8 cellular contexts compared by ENCODE assay signal in genomic region chr13:40993987-40994386, GRCh38. TPM values are rescaled to one million over a fixed set of nuclear protein-coding genes. Genes with fewer than 3 reads are reported as not detected.
A peak's percentile ranks its signal among the peaks of the same experiment; 100 is the strongest.
DNase-seq lines count a peak whose midpoint lies in the region; ATAC-seq and TF ChIP-seq lines count a peak whose summit lies in the region.

No MANE protein-coding gene starts in this region.

- CTCF ChIA-PET in activated CD8-positive, alpha-beta memory T cell treated with anti-CD3 and anti-CD28 coated beads, Interleukin-2, amount 10 ng/mL, durations not matched to agents 7 days and 5 days (lab: Charles Lee), result interaction anchor here (0.6 to 2.3 kb wide), 4 partner anchors 9 to 340 kb away, joined by 3 to 13 read pairs (median 11); no protein-coding TSS in a partner anchor
- CTCF ChIA-PET in PC-3 (lab: Charles Lee), result no interaction called here

- peaks cover 33% of the 10 kb centered on the region for H3K4me1 ChIP-seq in PC-3 (ENCODE audit: insufficient read depth, low read length)
- H3K4me1 ChIP-seq in thyroid gland, result peaks cover 49 to 60% of the 10 kb centered on the region in 2 donors

- no peak for ATAC-seq in activated CD8-positive, alpha-beta memory T cell treated with anti-CD3 and anti-CD28 coated beads, Interleukin-2, amount 10 ng/mL, durations not matched to agents 7 days and 5 days
- peak; percentile 95 for ATAC-seq in PC-3
- no peak for ATAC-seq in GM19023 (IDR thresholded peaks at IDR 0.05; ENCODE audit: unreplicated experiment)

- TF ChIP-seq POLR2A in thyroid gland (IDR thresholded peaks at IDR 0.05), result peak in 1 of 2 donors; percentile 67

- intact Hi-C loops in PC-3 (cut with micrococcal nuclease) (loop anchor here (1.0 to 2.0 kb wide), 3 partner anchors 14 to 217 kb away; no protein-coding TSS in a partner anchor), thyroid gland (cut with DNase I) (loop anchor here (10.0 kb wide), 1 partner anchor 61 kb away; no protein-coding TSS in a partner anchor)

- H3K9me3 Mint-ChIP-seq in activated CD8-positive, alpha-beta memory T cell treated with anti-CD3 and anti-CD28 coated beads, Interleukin-2, amount 10 ng/mL, durations not matched to agents 7 days and 5 days (ENCODE audit: low read depth), result no peaks in the 10 kb centered on the region
- H3K9me3 Mint-ChIP-seq in immature natural killer cell, result no peaks in the 10 kb centered on the region

- POLR2A ChIA-PET in PC-3 (lab: Charles Lee; ENCODE audit: unreplicated experiment), result no interaction called here

- DNase-seq in activated CD8-positive, alpha-beta memory T cell treated with anti-CD3 and anti-CD28 coated beads, Interleukin-2, amount 10 ng/mL, durations not matched to agents 7 days and 5 days, result no peak
- DNase-seq in activated CD8-positive, alpha-beta memory T cell treated with anti-CD3 and anti-CD28 coated beads, Interleukin-2, amount 50 U/mL, for 4 hours, result no peak
- DNase-seq in PC-3 (peak; percentile 91), immature natural killer cell (no peak), thyroid gland (peak; percentile 42 to 45), UCSD-AML1 (lab: John Stamatoyannopoulos, UW; ENCODE audit: unreplicated experiment) (no peak), NK-92 (lab: John Stamatoyannopoulos, UW; ENCODE audit: unreplicated experiment) (no peak)

- no peaks in the 10 kb centered on the region for H3K27me3 ChIP-seq in PC-3 (ENCODE audit: low read length)
- H3K27me3 ChIP-seq in thyroid gland, result no peaks in the 10 kb centered on the region

- H3K27me3 Mint-ChIP-seq in activated CD8-positive, alpha-beta memory T cell treated with anti-CD3 and anti-CD28 coated beads, Interleukin-2, amount 10 ng/mL, durations not matched to agents 7 days and 5 days, result no peaks in the 10 kb centered on the region
- H3K27me3 Mint-ChIP-seq in immature natural killer cell (ENCODE audit: low read depth in 3 of 3), result peaks cover 0 to 2% (median 1%) of the 10 kb centered on the region in 3 donors

- no peaks in the 10 kb centered on the region for H3K9me2 ChIP-seq in PC-3 (replicated peaks; ENCODE audit: low read length)

- peak overlapping the region; percentile 84 for H3K27ac Mint-ChIP-seq in activated CD8-positive, alpha-beta memory T cell treated with anti-CD3 and anti-CD28 coated beads, Interleukin-2, amount 10 ng/mL, durations not matched to agents 7 days and 5 days
- peak overlapping the region; percentile 45 to 84 (median 72) for H3K27ac Mint-ChIP-seq in immature natural killer cell

- H3K9ac ChIP-seq in PC-3 (ENCODE audit: low read length), result 0 out of 2 replicates have a peak overlapping the region, but pooled peaks have one; percentile 12

- H3F3A ChIP-seq in PC-3 (ENCODE audit: low read length, unreplicated experiment), result no peaks in the 10 kb centered on the region

- H3K4me3 ChIP-seq in PC-3 (ENCODE audit: low read length) (peak overlapping the region; percentile 32; the same call in 1 of the 2 replicates), thyroid gland (replicated peaks in 1 of 3) (no peak overlapping the region)

- H3K9me3 ChIP-seq in PC-3 (ENCODE audit: low read length), result no peaks in the 10 kb centered on the region
- H3K9me3 ChIP-seq in thyroid gland, result no peaks in the 10 kb centered on the region

- H3K27ac ChIP-seq in PC-3 (ENCODE audit: low read length) (peak overlapping the region; percentile 69), thyroid gland (peak overlapping the region; percentile 92 to 97 (median 93))

- H2AFZ ChIP-seq in PC-3 (ENCODE audit: low read length), result no peak overlapping the region

- H3K79me2 ChIP-seq in PC-3 (ENCODE audit: low read length), result peaks cover 77% of the 10 kb centered on the region

- H3K4me1 Mint-ChIP-seq in activated CD8-positive, alpha-beta memory T cell treated with anti-CD3 and anti-CD28 coated beads, Interleukin-2, amount 10 ng/mL, durations not matched to agents 7 days and 5 days, result peaks cover 76% of the 10 kb centered on the region
- H3K4me1 Mint-ChIP-seq in immature natural killer cell, result peaks cover 80 to 97% of the 10 kb centered on the region in 2 donors

- H3K4me2 ChIP-seq in PC-3 (ENCODE audit: low read length), result peak overlapping the region; percentile 77

- no peak overlapping the region for H3K4me3 Mint-ChIP-seq in activated CD8-positive, alpha-beta memory T cell treated with anti-CD3 and anti-CD28 coated beads, Interleukin-2, amount 10 ng/mL, durations not matched to agents 7 days and 5 days
- H3K4me3 Mint-ChIP-seq in immature natural killer cell, result peak overlapping the region in 1 of 5 donors; percentile 7

- peaks cover 37% of the 10 kb centered on the region for H3K36me3 Mint-ChIP-seq in activated CD8-positive, alpha-beta memory T cell treated with anti-CD3 and anti-CD28 coated beads, Interleukin-2, amount 10 ng/mL, durations not matched to agents 7 days and 5 days
- peaks cover under 1 to 3% (median under 1%) of the 10 kb centered on the region in 3 donors for H3K36me3 Mint-ChIP-seq in immature natural killer cell

- no peaks in the 10 kb centered on the region for H4K20me1 ChIP-seq in PC-3 (ENCODE audit: low read length)

- no peaks in the 10 kb centered on the region for H3K36me3 ChIP-seq in PC-3 (ENCODE audit: low read depth, low read length)
- H3K36me3 ChIP-seq in thyroid gland, result no peaks in the 10 kb centered on the region

- BruUV-seq in PC-3 (replicated peaks; lab: Mats Ljungman, UMichigan), result no TSS peak

- no peak for TF ChIP-seq CTCF in PC-3 (conservative IDR thresholded peaks at IDR 0.05; ENCODE audit: low read depth, low read length)
- peak in 5 of 6 experiments; percentile 21 to 62 (median 32) for TF ChIP-seq CTCF in thyroid gland (IDR thresholded peaks at IDR 0.05)

RNA-seq across cellular contexts. Expression of gene ELF1, which starts 25.1 kb away (rescaled TPM):
- total RNA-seq in activated CD8-positive, alpha-beta memory T cell treated with anti-CD3 and anti-CD28 coated beads, Interleukin-2, amount 10 ng/mL, durations not matched to agents 7 days and 5 days, result 100 to 1,000 TPM; 120 to 143 TPM
- 15.3 and 17.7 TPM in 2 replicates for total RNA-seq in PC-3 (2014; rRNA removed)
- 100 to 1,000 TPM in 1 of 3 donors, 10 to 100 TPM in 2; 76.8 to 128 (median 92.9) TPM for polyA plus RNA-seq in immature natural killer cell
- total RNA-seq in thyroid gland, result 100 to 1,000 TPM; 105 to 119 (median 110) TPM

Comparison
In these comparisons a context has a peak if more than half of its experiments do, and no peak if none do; other contexts are left out.
1. DNase-seq: peak in PC-3 (single experiment) and thyroid gland (2 of 2); none in activated CD8-positive, alpha-beta memory T cell treated with anti-CD3 and anti-CD28 coated beads, Interleukin-2, amount 10 ng/mL, durations not matched to agents 7 days and 5 days (single experiment), activated CD8-positive, alpha-beta memory T cell treated with anti-CD3 and anti-CD28 coated beads, Interleukin-2, amount 50 U/mL, for 4 hours (single experiment), immature natural killer cell (0 of 3), UCSD-AML1 (single experiment) and NK-92 (single experiment).